ENCODE assay signal across 8 cellular contexts in the genomic region with DNA sequence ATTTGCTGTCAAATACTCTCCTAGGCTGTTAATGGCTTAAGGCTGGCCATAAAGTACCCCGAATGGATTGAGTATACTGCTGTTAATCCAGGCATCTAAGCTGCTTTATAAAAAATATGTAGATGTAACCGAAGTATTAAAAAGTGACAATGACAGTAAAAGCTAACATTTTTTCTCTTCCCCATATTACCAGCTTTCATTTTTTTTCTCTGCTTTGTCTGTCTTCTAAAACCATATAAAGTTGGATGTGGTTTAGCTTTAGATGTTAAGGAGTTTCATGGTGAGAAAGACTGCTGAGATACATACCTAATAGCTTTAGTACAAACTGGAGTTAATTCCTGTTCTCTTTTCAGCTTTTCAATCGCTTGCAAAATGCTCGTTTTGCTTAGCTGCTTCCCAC. TPM values are rescaled to one million over a fixed set of nuclear protein-coding genes. Genes with fewer than 3 reads are reported as not detected.
DNase-seq lines count a peak whose midpoint lies in the region; ATAC-seq and TF ChIP-seq lines count a peak whose summit lies in the region.

No MANE protein-coding gene starts in this region.

- TF ChIP-seq CTCF in AG10803 (conservative IDR thresholded peaks at IDR 0.05; ENCODE audit: low read length) = no peak

- H3K4me1 Mint-ChIP-seq in IgD-negative memory B cell = peaks cover 29 to 53% (median 41%) of the 10 kb centered on the region in 3 donors
- peaks cover 46 to 59% (median 52%) of the 10 kb centered on the region in 3 donors for H3K4me1 Mint-ChIP-seq in naive B cell

- H3K27ac Mint-ChIP-seq in IgD-negative memory B cell (peak overlapping the region; percentile 76 to 100 (median 80)), naive B cell (peak overlapping the region; percentile 88 to 98 (median 97))

- H3K4me3 Mint-ChIP-seq in IgD-negative memory B cell = peak overlapping the region; percentile 67 to 99 (median 98)
- peak overlapping the region; percentile 91 to 99 (median 96) for H3K4me3 Mint-ChIP-seq in naive B cell

- H3K36me3 Mint-ChIP-seq in IgD-negative memory B cell (peaks cover 4% of the 10 kb centered on the region), naive B cell (peaks cover 0 to 8% of the 10 kb centered on the region in 2 donors)

- DNase-seq in AG10803 (ENCODE audit: low read depth) = no peak
- peak; percentile 18 for DNase-seq in cerebellar cortex (ENCODE audit: low spot score)
- no peak for DNase-seq in naive B cell
- DNase-seq in stimulated activated CD4-positive, alpha-beta T cell treated with anti-CD3 and anti-CD28 coated beads, Interleukin-4, amount 100 ng/mL, for 24 hours = no peak
- no peak for DNase-seq in islet precursor cell

- H3K27me3 Mint-ChIP-seq in IgD-negative memory B cell (no peaks in the 10 kb centered on the region), naive B cell (no peaks in the 10 kb centered on the region)

- ATAC-seq in naive B cell (ENCODE audit: low read depth in 2 of 2) = no peak
- ATAC-seq in activated CD4-positive, CD25-positive, alpha-beta regulatory T cell treated with anti-CD3 and anti-CD28 coated beads, Interleukin-2, amount 50 U/mL, for 24 hours = no peak
- no peak for ATAC-seq in GM19023 (IDR thresholded peaks at IDR 0.05; ENCODE audit: unreplicated experiment)

- peaks cover 0 to 3% (median 0%) of the 10 kb centered on the region in 3 donors for H3K9me3 Mint-ChIP-seq in IgD-negative memory B cell
- peaks cover 0 to 4% (median 3%) of the 10 kb centered on the region in 7 donors for H3K9me3 Mint-ChIP-seq in naive B cell

- peak overlapping the region; percentile 84 for H3K4me3 ChIP-seq in AG10803 (ENCODE audit: low read length)

RNA-seq across cellular contexts. Expression of a gene that starts 0.8 kb away (rescaled TPM):
- 6.1 TPM for polyA plus RNA-seq in IgD-negative memory B cell
- polyA plus RNA-seq in naive B cell (ENCODE audit: low read depth in 6 of 6) = 1 to 10 TPM; 3.7 to 6.4 (median 5.2) TPM
